In genomic region chr10:44398747-44399477, GRCh38 we compare ENCODE assay signal across 18 cellular contexts. TPM values are rescaled to one million over a fixed set of nuclear protein-coding genes. Genes with fewer than 3 reads are reported as not detected.
"Had no signal": no experiment of that assay in that cellular context is flagged by ENCODE, and none has a peak within 500 bp of the region (broad histone marks: within the 10 kb centered on the region; RNA-seq: fewer than 3 reads in every experiment).

No MANE protein-coding gene starts in this region.

- H3K9me3 Mint-ChIP-seq: activated naive CD4-positive, alpha-beta T cell treated with anti-CD3 and anti-CD28 coated beads, Interleukin-2, amount 50 U/mL, for 72 hours; activated T-helper 2 cell treated with anti-CD3 and anti-CD28 coated beads, Interferon-gamma antibody, Interleukin-2, Interleukin-4, amounts not matched to agents 10 μg/mL and 5 μg/mL and 100 μg/mL, durations not matched to agents 14 hours and 24 hours and 36 hours had no signal

- H3K4me1 Mint-ChIP-seq: stimulated activated memory B cell treated with anti-CD40 and anti-IgM and Interleukin-4, amounts not matched to agents 10 μg/mL and 1 μg/mL and 100 μg/mL, for 72 hours had no signal

- H3K27me3 ChIP-seq: brain microvascular endothelial cell, pancreas, tibial nerve had no signal

- ATAC-seq: activated CD8-positive, alpha-beta T cell treated with anti-CD3 and anti-CD28 coated beads, Interleukin-2, amount 10 ng/mL, durations not matched to agents 7 days and 5 days; activated naive CD4-positive, alpha-beta T cell treated with anti-CD3 and anti-CD28 coated beads, Interleukin-2, amount 50 U/mL, for 72 hours; esophagus mucosa; left ventricle myocardium superior; pancreas; stimulated activated memory B cell treated with anti-CD40 and anti-IgM and Interleukin-4, amounts not matched to agents 10 μg/mL and 1 μg/mL and 100 μg/mL, for 72 hours had no signal

- H3K4me3 Mint-ChIP-seq: activated CD8-positive, alpha-beta T cell treated with anti-CD3 and anti-CD28 coated beads, Interleukin-2, amount 10 ng/mL, durations not matched to agents 7 days and 5 days; neural crest cell; stimulated activated memory B cell treated with anti-CD40 and anti-IgM and Interleukin-4, amounts not matched to agents 10 μg/mL and 1 μg/mL and 100 μg/mL, for 72 hours had no signal

- H3K27ac ChIP-seq: brain microvascular endothelial cell, pancreas, tibial nerve, WERI-Rb-1 had no signal

- DNase-seq: activated CD4-positive, alpha-beta T cell treated with anti-CD3 and anti-CD28 coated beads for 4 hours; activated CD8-positive, alpha-beta T cell treated with anti-CD3 and anti-CD28 coated beads, Interleukin-2, amount 10 ng/mL, durations not matched to agents 7 days and 5 days; brain microvascular endothelial cell; cerebellar nuclear complex; left ventricle myocardium superior; mesenchymal stem cell; stimulated activated CD4-positive, alpha-beta T cell treated with anti-CD3 and anti-CD28 coated beads, Interleukin-1b, Interleukin-23, amount 100 ng/mL, for 48 hours; T-helper 1 cell; WERI-Rb-1 had no signal

- H3K4me1 ChIP-seq: pancreas had no signal

- H3K36me3 ChIP-seq: brain microvascular endothelial cell, pancreas, tibial nerve, WERI-Rb-1 had no signal

- H3K9me3 ChIP-seq: pancreas, tibial nerve had no signal

- H3K4me3 ChIP-seq: pancreas, tibial nerve had no signal

- H3K27ac Mint-ChIP-seq: activated CD8-positive, alpha-beta T cell treated with anti-CD3 and anti-CD28 coated beads, Interleukin-2, amount 10 ng/mL, durations not matched to agents 7 days and 5 days; activated naive CD4-positive, alpha-beta T cell treated with anti-CD3 and anti-CD28 coated beads, Interleukin-2, amount 50 U/mL, for 72 hours; activated T-helper 2 cell treated with anti-CD3 and anti-CD28 coated beads, Interferon-gamma antibody, Interleukin-2, Interleukin-4, amounts not matched to agents 10 μg/mL and 5 μg/mL and 100 μg/mL, durations not matched to agents 14 hours and 24 hours and 36 hours; stimulated activated memory B cell treated with anti-CD40 and anti-IgM and Interleukin-4, amounts not matched to agents 10 μg/mL and 1 μg/mL and 100 μg/mL, for 72 hours had no signal

- FAIRE-seq: endometrium, keratinocyte, pancreas had no signal

- H3K36me3 Mint-ChIP-seq: activated naive CD4-positive, alpha-beta T cell treated with anti-CD3 and anti-CD28 coated beads, Interleukin-2, amount 50 U/mL, for 72 hours; stimulated activated memory B cell treated with anti-CD40 and anti-IgM and Interleukin-4, amounts not matched to agents 10 μg/mL and 1 μg/mL and 100 μg/mL, for 72 hours had no signal

RNA-seq across cellular contexts. Expression of gene CXCL12, which starts 14.0 kb away (rescaled TPM):
- total RNA-seq: activated CD8-positive, alpha-beta T cell treated with anti-CD3 and anti-CD28 coated beads, Interleukin-2, amount 10 ng/mL, durations not matched to agents 7 days and 5 days; activated T-helper 2 cell treated with anti-CD3 and anti-CD28 coated beads, Interferon-gamma antibody, Interleukin-2, Interleukin-4, amounts not matched to agents 10 μg/mL and 5 μg/mL and 100 μg/mL, durations not matched to agents 14 hours and 24 hours and 36 hours had no signal
- polyA plus RNA-seq: keratinocyte had no signal
